ENCODE assay signal across 10 cellular contexts in genomic region chr22:38788417-38788816, GRCh38. TPM values are rescaled to one million over a fixed set of nuclear protein-coding genes. Genes with fewer than 3 reads are reported as not detected.
DNase-seq lines count a peak whose midpoint lies in the region; ATAC-seq and TF ChIP-seq lines count a peak whose summit lies in the region.
"Had no signal": no experiment of that assay in that cellular context is flagged by ENCODE, and none has a peak within 500 bp of the region (broad histone marks: within the 10 kb centered on the region; RNA-seq: fewer than 3 reads in every experiment).

No MANE protein-coding gene starts in this region.

- H3K27me3 Mint-ChIP-seq in T-helper 2 cell treated with Interferon-gamma antibody and Interleukin-4, amounts not matched to agents 5 μg/mL and 100 μg/mL, for 36 hours (ENCODE audit: low read depth) = no peaks in the 10 kb centered on the region
- H3K27me3 Mint-ChIP-seq: stimulated activated naive CD8-positive, alpha-beta T cell treated with anti-CD3 and anti-CD28 coated beads, Interleukin-15, Interleukin-2, amounts not matched to agents 100 ng/mL and 50 ng/mL, for 24 hours had no signal

- DNase-seq in BJ (ENCODE audit: low read depth) = peak; percentile 83
- no peak for DNase-seq in Peyer's patch
- peak; percentile 75 for DNase-seq in fibroblast of the conjunctiva (ENCODE audit: low read depth)
- peak; percentile 50 for DNase-seq in pulmonary artery endothelial cell (ENCODE audit: low read depth, low spot score)
- no peak for DNase-seq in T-helper 2 cell treated with Interferon-gamma antibody and Interleukin-4, amounts not matched to agents 5 μg/mL and 100 μg/mL, for 36 hours (ENCODE audit: low spot score)
- no peak for DNase-seq in NCI-H82 treated with DMSO at 0.1 percent for 48 hours (lab: John Stamatoyannopoulos, UW; ENCODE audit: unreplicated experiment)
- DNase-seq in NCI-H748 (lab: John Stamatoyannopoulos, UW; ENCODE audit: unreplicated experiment) = no peak
- DNase-seq: activated T-cell treated with anti-CD3 and anti-CD28 coated beads for 4 hours had no signal

- H3K4me3 Mint-ChIP-seq in T-helper 2 cell treated with Interferon-gamma antibody and Interleukin-4, amounts not matched to agents 5 μg/mL and 100 μg/mL, for 36 hours = no peak overlapping the region
- H3K4me3 Mint-ChIP-seq: stimulated activated naive CD8-positive, alpha-beta T cell treated with anti-CD3 and anti-CD28 coated beads, Interleukin-15, Interleukin-2, amounts not matched to agents 100 ng/mL and 50 ng/mL, for 24 hours had no signal

- peak overlapping the region in 3 of 4 donors; percentile 24 to 76 (median 32) for H3K27ac ChIP-seq in Peyer's patch

- H3K36me3 ChIP-seq in BJ (ENCODE audit: control insufficient read depth, insufficient read depth, low read length) (no peaks in the 10 kb centered on the region), Peyer's patch (peaks cover 0 to 10% (median 0%) of the 10 kb centered on the region in 3 donors)

- H3K27me3 ChIP-seq in BJ (ENCODE audit: control insufficient read depth, insufficient read depth, low read length) = no peaks in the 10 kb centered on the region
- no peaks in the 10 kb centered on the region for H3K27me3 ChIP-seq in Peyer's patch

- H3K36me3 Mint-ChIP-seq in T-helper 2 cell treated with Interferon-gamma antibody and Interleukin-4, amounts not matched to agents 5 μg/mL and 100 μg/mL, for 36 hours (ENCODE audit: low read depth) = no peaks in the 10 kb centered on the region

- POLR2A ChIA-PET in BJ (lab: Charles Lee) = no interaction called here

- no peak for ATAC-seq in HG03025 (IDR thresholded peaks at IDR 0.05; ENCODE audit: low FRiP score, unreplicated experiment)

- H3K4me1 ChIP-seq in Peyer's patch = peaks cover 0 to 27% (median 2%) of the 10 kb centered on the region in 4 donors

- CTCF ChIA-PET in BJ (lab: Yijun Ruan, JAX) = interaction anchor here (9.2 kb wide), 1 partner anchor 20 kb away, joined by 64 read pairs; no protein-coding TSS in a partner anchor

- H3K4me1 Mint-ChIP-seq in T-helper 2 cell treated with Interferon-gamma antibody and Interleukin-4, amounts not matched to agents 5 μg/mL and 100 μg/mL, for 36 hours (ENCODE audit: low read depth) = peaks cover 7% of the 10 kb centered on the region

- no peaks in the 10 kb centered on the region for H3K9me3 ChIP-seq in Peyer's patch

- no peaks in the 10 kb centered on the region for H3K9me3 Mint-ChIP-seq in T-helper 2 cell treated with Interferon-gamma antibody and Interleukin-4, amounts not matched to agents 5 μg/mL and 100 μg/mL, for 36 hours
- H3K9me3 Mint-ChIP-seq: stimulated activated naive CD8-positive, alpha-beta T cell treated with anti-CD3 and anti-CD28 coated beads, Interleukin-15, Interleukin-2, amounts not matched to agents 100 ng/mL and 50 ng/mL, for 24 hours had no signal

- H3K27ac Mint-ChIP-seq in T-helper 2 cell treated with Interferon-gamma antibody and Interleukin-4, amounts not matched to agents 5 μg/mL and 100 μg/mL, for 36 hours = no peak overlapping the region
- H3K27ac Mint-ChIP-seq: stimulated activated naive CD8-positive, alpha-beta T cell treated with anti-CD3 and anti-CD28 coated beads, Interleukin-15, Interleukin-2, amounts not matched to agents 100 ng/mL and 50 ng/mL, for 24 hours had no signal

- TF ChIP-seq CTCF in BJ (IDR thresholded peaks at IDR 0.05; ENCODE audit: insufficient read depth, low read depth, low read length) (no peak), Peyer's patch (IDR thresholded peaks at IDR 0.05) (no peak)

- TF ChIP-seq POLR2A in Peyer's patch (IDR thresholded peaks at IDR 0.05) = no peak

- H3K4me3 ChIP-seq in BJ (ENCODE audit: low read depth, low read length) (no peak overlapping the region), Peyer's patch (no peak overlapping the region)

RNA-seq across cellular contexts. Expression of gene DNAL4, which starts 5.5 kb away (rescaled TPM):
- polyA plus RNA-seq in BJ (2011; rRNA removed) = 21.4 and 29.9 TPM in 2 replicates
- polyA minus RNA-seq in BJ (2011; rRNA and poly(A)+ RNA removed) = 8.4 and 12.3 TPM in 2 replicates
- total RNA-seq in Peyer's patch (10 to 100 TPM in 3 of 4 donors, not detected in 1; 15.2 to 21.6 (median 16.2) TPM), pulmonary artery endothelial cell (15.2 and 17.9 TPM in 2 replicates)

RNA-seq across cellular contexts. Expression of gene SUN2, which starts 32.6 kb away (rescaled TPM):
- 52.4 and 98.4 TPM in 2 replicates for polyA plus RNA-seq in BJ (2011; rRNA removed)
- 57.4 and 83.7 TPM in 2 replicates for polyA minus RNA-seq in BJ (2011; rRNA and poly(A)+ RNA removed)
- 100 to 1,000 TPM; 171 to 291 (median 248) TPM for total RNA-seq in Peyer's patch
- total RNA-seq in pulmonary artery endothelial cell = 119 and 138 TPM in 2 replicates

RNA-seq across cellular contexts. Expression of gene NPTXR, which starts 55.4 kb away (rescaled TPM):
- polyA plus RNA-seq in BJ (2011; rRNA removed) = 1.4 and 2.5 TPM in 2 replicates
- 2.5 and 3.6 TPM in 2 replicates for polyA minus RNA-seq in BJ (2011; rRNA and poly(A)+ RNA removed)
- total RNA-seq in Peyer's patch (1 to 10 TPM in 2 of 4 donors, under 1 TPM in 2; 0.53 to 2.8 (median 1.1) TPM), pulmonary artery endothelial cell (0.13 and 0.32 TPM in 2 replicates)

Comparison
In these comparisons a context has a peak if more than half of its experiments do, and no peak if none do; other contexts are left out.
1. DNase-seq: peak in BJ (single experiment), fibroblast of the conjunctiva (single experiment) and pulmonary artery endothelial cell (single experiment); none in Peyer's patch (0 of 3), T-helper 2 cell treated with Interferon-gamma antibody and Interleukin-4, amounts not matched to agents 5 μg/mL and 100 μg/mL, for 36 hours (single experiment), NCI-H82 treated with DMSO at 0.1 percent for 48 hours (single experiment) and NCI-H748 (single experiment).